ENCODE assay signal across 34 cellular contexts in the genomic region with DNA sequence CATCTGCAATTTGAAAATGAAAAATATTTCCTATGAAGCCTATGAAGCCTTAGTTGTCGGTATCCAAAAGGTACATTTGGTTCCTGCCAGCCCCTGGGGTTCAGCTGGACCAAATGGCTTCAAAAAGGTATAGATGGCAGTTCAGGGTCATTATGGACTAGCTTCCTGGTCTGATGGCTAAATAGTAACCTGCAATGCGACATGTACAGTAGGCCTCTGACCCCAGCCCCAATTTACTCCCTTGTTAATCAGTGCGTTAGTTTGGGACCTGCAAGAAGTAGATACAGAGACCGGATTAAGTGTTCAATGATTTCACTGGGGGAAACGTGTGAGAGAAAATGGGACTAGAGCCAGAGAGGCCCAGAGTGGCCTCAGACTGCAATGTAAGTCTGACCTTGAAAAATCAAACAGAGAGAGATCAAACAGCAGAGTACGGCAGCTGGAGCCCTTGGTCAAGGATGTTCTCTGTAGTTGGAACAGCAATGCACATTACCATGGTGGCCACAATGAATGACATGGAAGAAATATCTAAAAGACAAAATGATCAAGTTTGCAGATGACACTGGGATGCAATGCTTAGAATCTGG.
"Had no signal": no experiment of that assay in that cellular context is flagged by ENCODE, and none has a peak within 500 bp of the region (broad histone marks: within the 10 kb centered on the region; RNA-seq: fewer than 3 reads in every experiment).

No MANE protein-coding gene starts in this region.

- DNase-seq: Karpas-422, Kasumi-1, MG63, MM.1S, MV-4-11, NCI-H1048, NCI-H1092, NCI-H1092 treated with DMSO at 0.1 percent for 48 hours, NCI-H1105, NCI-H1105 treated with DMSO at 0.1 percent for 48 hours, NCI-H1417, NCI-H1417 treated with DMSO at 0.1 percent for 48 hours, NCI-H1436, NCI-H1436 treated with DMSO at 0.1 percent for 48 hours, NCI-H146, NCI-H1694, NCI-H1694 treated with DMSO at 0.1 percent for 48 hours, NCI-H187, NCI-H187 treated with DMSO at 0.1 percent for 48 hours, NCI-H1930, NCI-H2029, NCI-H2029 treated with DMSO at 0.1 percent for 48 hours, NCI-H2081, NCI-H2081 treated with DMSO at 0.1 percent for 48 hours, NCI-H2107, NCI-H2171, NCI-H2171 treated with DMSO at 0.1 percent for 48 hours, NCI-H2227 treated with DMSO at 0.1 percent for 48 hours, NCI-H226, NCI-H345, NCI-H446, NCI-H446 treated with DMSO at 0.1 percent for 48 hours, NCI-H510A had no signal

- H3K27me3 ChIP-seq: MG63 had no signal

- H3K27ac ChIP-seq: KMS-11 had no signal

- H3K9me3 ChIP-seq: MG63 had no signal

- H3K4me2 ChIP-seq: KMS-11 had no signal

- H3K9ac ChIP-seq: KMS-11 had no signal

- H3K4me3 ChIP-seq: MG63 had no signal

- H3K36me3 ChIP-seq: MG63 had no signal
